In the genomic region with DNA sequence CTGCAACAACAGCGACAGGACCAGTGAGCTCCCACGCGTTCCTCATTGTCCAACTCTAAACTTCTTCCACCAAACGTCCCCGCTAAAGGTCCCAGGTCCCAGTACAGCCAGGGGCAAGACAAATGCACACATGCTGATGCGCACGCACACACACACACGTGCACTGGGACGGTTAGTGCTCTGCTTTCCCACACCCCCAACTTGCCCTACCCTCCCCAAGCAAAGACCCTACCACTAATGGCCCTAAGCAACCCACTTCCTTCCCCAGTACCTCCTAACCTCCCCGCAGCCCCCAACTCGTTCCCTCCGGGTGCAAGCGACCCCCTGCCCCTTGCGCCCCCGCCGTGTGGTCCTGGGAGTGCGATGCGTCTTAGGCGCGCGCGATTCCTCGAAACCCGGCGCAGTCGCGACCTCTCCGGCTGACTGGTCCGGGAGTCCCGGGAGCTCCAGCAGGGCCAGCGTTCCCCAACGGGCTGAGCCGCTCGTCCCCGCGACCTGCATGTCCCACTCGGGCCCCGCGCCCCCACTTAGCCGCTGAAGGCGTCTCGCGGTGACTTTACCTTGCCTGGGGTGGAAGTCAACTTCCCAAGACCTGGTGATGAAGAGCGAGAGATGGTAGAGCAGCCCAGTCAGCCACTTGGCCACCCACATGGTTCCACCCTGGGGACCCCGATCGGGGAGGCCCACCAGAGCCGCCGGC, we compare ENCODE assay signal across 14 cellular contexts. TPM values are rescaled to one million over a fixed set of nuclear protein-coding genes. Genes with fewer than 3 reads are reported as not detected.
A peak's percentile ranks its signal among the peaks of the same experiment; 100 is the strongest.
DNase-seq lines count a peak whose midpoint lies in the region; ATAC-seq, FAIRE-seq and TF ChIP-seq lines count a peak whose summit lies in the region.
"Had no signal": no experiment of that assay in that cellular context is flagged by ENCODE, and none has a peak within 500 bp of the region (broad histone marks: within the 10 kb centered on the region; RNA-seq: fewer than 3 reads in every experiment).

No MANE protein-coding gene starts in this region.

- H3K9me3 Mint-ChIP-seq in H9 (peaks cover 8 to 10% of the 10 kb centered on the region in 2 experiments), WTC11 (peaks cover 10% of the 10 kb centered on the region)

- no peaks in the 10 kb centered on the region; the same call in 1 of the 2 replicates for H3K27me3 ChIP-seq in H9 (ENCODE audit: insufficient read depth, low read length)
- peaks cover 40% of the 10 kb centered on the region for H3K27me3 ChIP-seq in iPS-20b (ENCODE audit: insufficient read depth, low read length)
- peaks cover 0 to 19% of the 10 kb centered on the region in 2 donors for H3K27me3 ChIP-seq in small intestine (ENCODE audit: control insufficient read depth in 2 of 2, insufficient read depth in 2 of 2, low read length in 2 of 2)

- H3T11ph ChIP-seq in H9 (ENCODE audit: low read length), result no peak overlapping the region

- no peak overlapping the region for H2AK5ac ChIP-seq in H9 (ENCODE audit: insufficient read length, low read length)

- no CpG with 5 or more reads among the region's 48 CpGs for WGBS in H9 (ENCODE audit: extremely low coverage, insufficient read length, low lambda C conversion rate)
- WGBS in small intestine, 3 donors, result 7 to 34% (median 30%) methylated on average over 42 to 48 of the region's 48 CpGs

- peak overlapping the region; percentile 45 for H3K9ac ChIP-seq in H9 (ENCODE audit: extremely low read depth, insufficient read length, low read length)
- H3K9ac ChIP-seq in iPS-20b (ENCODE audit: low read depth, low read length), result peak overlapping the region; percentile 66; the same call in 1 of the 2 replicates

- CTCF ChIA-PET in WTC11 (lab: Charles Lee), result interaction anchor here (1.0 to 1.4 kb wide), 3 partner anchors 27 to 331 kb away, joined by 3 to 5 read pairs (median 4); no protein-coding TSS in a partner anchor

- H4K5ac ChIP-seq in H9 (ENCODE audit: insufficient read length, low read depth, low read length), result no peak overlapping the region

- peak overlapping the region; percentile 87 to 96 for H3K4me3 Mint-ChIP-seq in H9
- H3K4me3 Mint-ChIP-seq in WTC11, result peak overlapping the region; percentile 95

- H2BK20ac ChIP-seq in H9 (ENCODE audit: low read depth, low read length, poor library complexity, severe bottlenecking), result no peak overlapping the region

- H3K27me3 Mint-ChIP-seq in H9 (ENCODE audit: low read depth), result peaks cover 42% of the 10 kb centered on the region
- H3K27me3 Mint-ChIP-seq in WTC11 (ENCODE audit: low read depth), result peaks cover 50% of the 10 kb centered on the region

- H3K27ac ChIP-seq in H9 (ENCODE audit: insufficient read length, low read depth, low read length) (no peak overlapping the region), iPS-20b (ENCODE audit: low read length) (no peak overlapping the region), small intestine (ENCODE audit: low read depth in 1 of 2, low read length in 1 of 2) (no peak overlapping the region)

- no peak for FAIRE-seq in small intestine (lab: Jason Lieb, UNC)
- FAIRE-seq: frontal cortex, GM12892 had no signal

- no peak overlapping the region for H4K91ac ChIP-seq in H9 (ENCODE audit: insufficient read length, low read depth, low read length)

- H3K4me2 ChIP-seq in H9 (ENCODE audit: insufficient read depth, insufficient read length, low read length), result peak overlapping the region; percentile 82

- H3K4me1 Mint-ChIP-seq in H9, result peaks cover 11 to 14% of the 10 kb centered on the region in 2 experiments
- H3K4me1 Mint-ChIP-seq in WTC11, result peaks cover 22% of the 10 kb centered on the region

- TF ChIP-seq CTCF in H9 (conservative IDR thresholded peaks at IDR 0.05) (no peak), WTC11 (IDR thresholded peaks at IDR 0.05) (no peak), retinal pigment epithelial cell (conservative IDR thresholded peaks at IDR 0.05; ENCODE audit: low read depth, low read length) (no peak)

- H3K9me3 ChIP-seq in H9 (ENCODE audit: control insufficient read depth, low read depth, low read length), result no peaks in the 10 kb centered on the region
- peaks cover 11% of the 10 kb centered on the region; the same call in 1 of the 2 replicates for H3K9me3 ChIP-seq in iPS-20b (ENCODE audit: insufficient read depth, low read depth, low read length)
- H3K9me3 ChIP-seq in small intestine (ENCODE audit: control insufficient read depth, low read depth), result no peaks in the 10 kb centered on the region

- no peak overlapping the region for H3K4ac ChIP-seq in H9 (ENCODE audit: low read depth, low read length)

- no peak overlapping the region for H3K18ac ChIP-seq in H9 (ENCODE audit: insufficient read length, low read depth, low read length)

- peak; percentile 18 for ATAC-seq in WTC11
- ATAC-seq in HG03520 (IDR thresholded peaks at IDR 0.05; ENCODE audit: unreplicated experiment), result no peak
- ATAC-seq: Right ventricle myocardium inferior had no signal

- H3K36me3 ChIP-seq in iPS-20b (ENCODE audit: insufficient read depth, low read depth, low read length) (no peaks in the 10 kb centered on the region), small intestine (ENCODE audit: control insufficient read depth in 2 of 2, insufficient read depth in 2 of 2, low read length in 2 of 2) (no peaks in the 10 kb centered on the region)

- peaks cover 1% of the 10 kb centered on the region; the same call in 1 of the 2 replicates for H3K79me2 ChIP-seq in H9 (ENCODE audit: insufficient read depth, low read length)

- no peak overlapping the region for H2BK120ac ChIP-seq in H9 (ENCODE audit: low read depth, low read length, poor library complexity, severe bottlenecking)

- H3K27ac Mint-ChIP-seq in H9, result peak overlapping the region in 1 of 3 experiments; percentile 44; a peak in 1 of 7 replicates
- H3K27ac Mint-ChIP-seq in WTC11, result no peak overlapping the region
- H3K27ac Mint-ChIP-seq: activated T-helper 2 cell treated with anti-CD3 and anti-CD28 coated beads, Interferon-gamma antibody, Interleukin-2, Interleukin-4, amounts not matched to agents 10 μg/mL and 5 μg/mL and 100 μg/mL, durations not matched to agents 14 hours and 24 hours and 36 hours had no signal

- peak overlapping the region; percentile 1; the same call in 1 of the 2 replicates for H3K14ac ChIP-seq in H9 (ENCODE audit: insufficient read depth, low read length)

- no peak overlapping the region for H2BK15ac ChIP-seq in H9 (ENCODE audit: low read depth, low read length)

- no peak overlapping the region for H3K23ac ChIP-seq in H9 (ENCODE audit: insufficient read length, low read depth, low read length)

- H2BK12ac ChIP-seq in H9 (ENCODE audit: insufficient read length, low read depth, low read length), result no peak overlapping the region

- no peaks in the 10 kb centered on the region for H4K20me1 ChIP-seq in H9 (ENCODE audit: control insufficient read depth, insufficient read depth, insufficient read length)

- H3K4me3 ChIP-seq in iPS-20b (ENCODE audit: low read length), result peak overlapping the region; percentile 69
- peak overlapping the region; percentile 54 for H3K4me3 ChIP-seq in retinal pigment epithelial cell (ENCODE audit: low read length)
- no peak overlapping the region for H3K4me3 ChIP-seq in small intestine (ENCODE audit: low read depth in 1 of 2, low read length in 2 of 2)

- H3K4me1 ChIP-seq in H9 (ENCODE audit: insufficient read depth, low read length), result no peaks in the 10 kb centered on the region; the same call in 1 of the 2 replicates
- H3K4me1 ChIP-seq in iPS-20b (ENCODE audit: insufficient read depth, low read length), result no peaks in the 10 kb centered on the region
- H3K4me1 ChIP-seq in small intestine (ENCODE audit: control insufficient read depth in 2 of 2, insufficient read depth in 1 of 2, low read depth in 1 of 2, low read length in 1 of 2), result no peaks in the 10 kb centered on the region

- no peak overlapping the region for H3K56ac ChIP-seq in H9 (ENCODE audit: insufficient read length, low read depth, low read length)

- no peak overlapping the region for H2AFZ ChIP-seq in H9 (ENCODE audit: low read length)

- H2BK5ac ChIP-seq in H9 (ENCODE audit: insufficient read length, low read length), result no peak overlapping the region

- H3K79me1 ChIP-seq in H9 (ENCODE audit: insufficient read depth, low read depth, low read length, poor library complexity, severe bottlenecking), result no peaks in the 10 kb centered on the region

- H3K23me2 ChIP-seq in H9 (ENCODE audit: insufficient read length, low read depth, low read length, poor library complexity, severe bottlenecking), result peaks cover 12% of the 10 kb centered on the region

- POLR2A ChIA-PET in WTC11 (lab: Charles Lee), result interaction anchor here (1.2 to 1.4 kb wide), 2 partner anchors 9 to 27 kb away, joined by 3 read pairs; no protein-coding TSS in a partner anchor

- no peak overlapping the region for H4K8ac ChIP-seq in H9 (replicated peaks; ENCODE audit: insufficient read length, low read depth, low read length)

- DNase-seq in H9 (peak; percentile 57), WTC11 (ENCODE audit: low spot score) (peak; percentile 38), retinal pigment epithelial cell (ENCODE audit: low read depth) (no peak), small intestine (no peak), retina (no peak), cortex of kidney (lab: John Stamatoyannopoulos, UW) (no peak)
- DNase-seq: activated CD4-positive, alpha-beta T cell treated with anti-CD3 and anti-CD28 coated beads for 1 hour; NCI-H345 had no signal

- H3K36me3 Mint-ChIP-seq in H9 (ENCODE audit: insufficient read depth in 1 of 3, low read depth in 3 of 3) (peaks cover 0 to 14% (median 11%) of the 10 kb centered on the region in 3 experiments; a peak in 5 of 7 replicates), WTC11 (peaks cover 20% of the 10 kb centered on the region)

TF ChIP-seq in WTC11, 78 proteins besides CTCF, POLR2A, EP300 and RAD21 (continues in another document):
- TF ChIP-seq, protein P1, sequence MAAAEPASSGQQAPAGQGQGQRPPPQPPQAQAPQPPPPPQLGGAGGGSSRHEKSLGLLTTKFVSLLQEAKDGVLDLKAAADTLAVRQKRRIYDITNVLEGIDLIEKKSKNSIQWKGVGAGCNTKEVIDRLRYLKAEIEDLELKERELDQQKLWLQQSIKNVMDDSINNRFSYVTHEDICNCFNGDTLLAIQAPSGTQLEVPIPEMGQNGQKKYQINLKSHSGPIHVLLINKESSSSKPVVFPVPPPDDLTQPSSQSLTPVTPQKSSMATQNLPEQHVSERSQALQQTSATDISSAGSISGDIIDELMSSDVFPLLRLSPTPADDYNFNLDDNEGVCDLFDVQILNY (CRISPR knock-in tag; IDR thresholded peaks at IDR 0.05), result no peak
- TF ChIP-seq ZNF232 (CRISPR knock-in tag; IDR thresholded peaks at IDR 0.05), result no peak
- no peak for TF ChIP-seq ZNF671 (CRISPR knock-in tag; IDR thresholded peaks at IDR 0.05)
- peak; percentile 40; the same call in 1 of the 2 replicates for TF ChIP-seq NFE2L1 (CRISPR knock-in tag; IDR thresholded peaks at IDR 0.05)

RNA-seq across cellular contexts. Expression of a gene that starts 0.6 kb away (rescaled TPM):
- total RNA-seq in H9 (2021) (2.1 and 2.7 TPM in 2 replicates), WTC11 (2021) (6.0 to 7.4 TPM (median 7.2 TPM) in 3 replicates)
- not detected for polyA plus RNA-seq in small intestine
- total RNA-seq: activated T-helper 2 cell treated with anti-CD3 and anti-CD28 coated beads, Interferon-gamma antibody, Interleukin-2, Interleukin-4, amounts not matched to agents 10 μg/mL and 5 μg/mL and 100 μg/mL, durations not matched to agents 14 hours and 24 hours and 36 hours; Right ventricle myocardium inferior had no signal

Comparison
In these comparisons a context has a peak if more than half of its experiments do, and no peak if none do; other contexts are left out.
1. DNase-seq: peak in H9 (single experiment) and WTC11 (single experiment); none in retinal pigment epithelial cell (single experiment), small intestine (single experiment), retina (single experiment) and cortex of kidney (single experiment).
2. H3K4me3 ChIP-seq: peak in iPS-20b (single experiment) and retinal pigment epithelial cell (single experiment); none in small intestine (0 of 2).